ENCODE assay signal across 1 cellular context in the genomic region with DNA sequence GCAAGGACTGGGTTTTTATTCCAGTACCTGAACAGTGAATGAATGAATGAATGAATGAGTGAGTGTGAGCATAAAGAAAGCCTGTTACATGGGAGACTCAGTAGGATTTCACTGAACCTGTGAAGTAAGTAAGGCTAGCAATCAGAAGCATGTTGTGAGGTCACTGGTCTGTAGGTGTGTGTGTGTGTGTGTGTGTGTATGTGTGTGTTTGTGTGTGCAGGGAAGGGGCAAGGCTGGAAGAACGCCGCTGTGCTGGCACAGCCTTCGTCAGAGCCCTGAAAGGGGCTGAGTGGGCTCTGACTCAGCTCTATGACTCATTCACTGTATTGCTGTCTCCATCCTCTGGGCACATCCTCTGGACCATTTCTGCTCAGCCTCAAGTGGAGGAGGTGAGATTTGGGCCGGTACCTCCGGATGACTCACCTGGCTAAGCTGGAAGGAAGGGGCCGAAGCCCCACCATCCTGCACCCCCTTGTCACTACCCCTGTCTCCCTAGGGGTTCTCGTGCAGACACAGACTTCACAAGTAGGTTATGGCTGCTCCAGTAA.
TF ChIP-seq lines count a peak whose summit lies in the region.

No MANE protein-coding gene starts in this region.

TF ChIP-seq in K562, 482 proteins besides CTCF, POLR2A, EP300 and RAD21 (continued from another document):
- TF ChIP-seq KDM1A (IDR thresholded peaks at IDR 0.05) (peak; percentile 44 to 55; a peak in 2 of 4 replicates), TRIM24 (IDR thresholded peaks at IDR 0.05) (peak in 1 of 2 experiments; percentile 39; a peak in 1 of 4 replicates), NFE2 (IDR thresholded peaks at IDR 0.05; ENCODE audit: low read depth) (peak; percentile 32; the same call in 1 of the 2 replicates), FOS (IDR thresholded peaks at IDR 0.05; ENCODE audit: extremely low read depth, insufficient read length) (peak; percentile 67), HDAC2 (IDR thresholded peaks at IDR 0.05) (peak; percentile 55; the same call in 1 of the 2 replicates), ZNF143 (CRISPR knock-in tag; IDR thresholded peaks at IDR 0.05) (no peak)
- TF ChIP-seq, protein P1, sequence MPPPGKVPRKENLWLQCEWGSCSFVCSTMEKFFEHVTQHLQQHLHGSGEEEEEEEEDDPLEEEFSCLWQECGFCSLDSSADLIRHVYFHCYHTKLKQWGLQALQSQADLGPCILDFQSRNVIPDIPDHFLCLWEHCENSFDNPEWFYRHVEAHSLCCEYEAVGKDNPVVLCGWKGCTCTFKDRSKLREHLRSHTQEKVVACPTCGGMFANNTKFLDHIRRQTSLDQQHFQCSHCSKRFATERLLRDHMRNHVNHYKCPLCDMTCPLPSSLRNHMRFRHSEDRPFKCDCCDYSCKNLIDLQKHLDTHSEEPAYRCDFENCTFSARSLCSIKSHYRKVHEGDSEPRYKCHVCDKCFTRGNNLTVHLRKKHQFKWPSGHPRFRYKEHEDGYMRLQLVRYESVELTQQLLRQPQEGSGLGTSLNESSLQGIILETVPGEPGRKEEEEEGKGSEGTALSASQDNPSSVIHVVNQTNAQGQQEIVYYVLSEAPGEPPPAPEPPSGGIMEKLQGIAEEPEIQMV (tag; conservative IDR thresholded peaks at IDR 0.05; ENCODE audit: low read depth) = no peak
